In the genomic region with DNA sequence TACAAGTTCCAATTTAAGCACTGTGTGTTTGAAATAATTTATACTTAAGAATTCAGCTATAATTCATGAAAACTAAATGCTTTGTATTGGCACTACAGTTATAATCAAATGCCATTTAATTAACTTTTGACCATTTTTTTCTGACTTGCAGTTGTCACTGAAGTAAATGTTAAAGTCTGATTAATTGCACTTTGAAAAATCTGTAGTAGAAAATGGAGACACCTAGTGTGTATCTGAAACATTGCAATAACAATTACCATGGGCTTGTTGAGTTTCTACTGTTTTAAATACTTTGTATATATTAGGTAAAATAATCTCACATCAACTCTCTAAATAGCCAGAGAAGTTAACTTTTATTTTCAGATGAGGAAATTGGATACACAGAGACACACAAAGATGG, we compare ENCODE assay signal across 8 cellular contexts.
DNase-seq lines count a peak whose midpoint lies in the region; ATAC-seq and TF ChIP-seq lines count a peak whose summit lies in the region.

No MANE protein-coding gene starts in this region.

- in situ Hi-C loops in G401 (cut with HindIII; ENCODE audit: low sequenced_read_pairs), result no loop called here

- H2AFZ ChIP-seq in PC-9, result no peak overlapping the region

- POLR2A ChIA-PET in PC-9 (lab: Charles Lee; ENCODE audit: unreplicated experiment), result no interaction called here

- H3K4me1 ChIP-seq in BE2C, result no peaks in the 10 kb centered on the region
- H3K4me1 ChIP-seq in PC-9 (replicated peaks; ENCODE audit: insufficient read depth), result no peaks in the 10 kb centered on the region

- ATAC-seq in GM21360 (IDR thresholded peaks at IDR 0.05; ENCODE audit: unreplicated experiment), result peak; percentile 55
- no peak for ATAC-seq in HG03342 (IDR thresholded peaks at IDR 0.05; ENCODE audit: unreplicated experiment)

- no peak overlapping the region for H3K4me2 ChIP-seq in PC-9

- no peaks in the 10 kb centered on the region for H3K79me2 ChIP-seq in PC-9 (ENCODE audit: low read depth)

- no peaks in the 10 kb centered on the region for H4K20me1 ChIP-seq in PC-9 (ENCODE audit: insufficient read depth)

- BruUV-seq in PC-9 (replicated peaks; lab: Mats Ljungman, UMichigan), result no TSS peak

- H3F3A ChIP-seq in PC-9 (ENCODE audit: insufficient read depth, low read depth), result no peaks in the 10 kb centered on the region

- no peaks in the 10 kb centered on the region for H3K36me3 ChIP-seq in BE2C
- H3K36me3 ChIP-seq in PC-9 (ENCODE audit: low read depth), result no peaks in the 10 kb centered on the region

- H3K4me3 ChIP-seq in BE2C (ENCODE audit: low read depth, low read length) (no peak overlapping the region), PC-9 (no peak overlapping the region), fibroblast of villous mesenchyme (ENCODE audit: low read depth, low read length) (no peak overlapping the region)

- no peak overlapping the region for H3K27ac ChIP-seq in PC-9

- H3K9me3 ChIP-seq in BE2C (no peaks in the 10 kb centered on the region), PC-9 (ENCODE audit: insufficient read depth, low read depth) (no peaks in the 10 kb centered on the region)

- DNase-seq in BE2C, result no peak
- DNase-seq in PC-9, result no peak
- DNase-seq in fibroblast of villous mesenchyme (ENCODE audit: low read depth), result peak; percentile 10
- no peak for DNase-seq in G401 (ENCODE audit: low spot score)
- DNase-seq in NCI-H146 treated with DMSO at 0.1 percent for 48 hours (lab: John Stamatoyannopoulos, UW; ENCODE audit: unreplicated experiment), result no peak
- DNase-seq in GDM1 (lab: John Stamatoyannopoulos, UW), result no peak

- H3K27me3 ChIP-seq in BE2C, result no peaks in the 10 kb centered on the region
- H3K27me3 ChIP-seq in PC-9 (ENCODE audit: insufficient read depth, low read depth), result no peaks in the 10 kb centered on the region

- H3K9me2 ChIP-seq in PC-9 (ENCODE audit: insufficient read depth), result no peaks in the 10 kb centered on the region

- intact Hi-C loops in PC-9 (cut with micrococcal nuclease; ENCODE audit: unreplicated experiment), result no loop called here

- CTCF ChIA-PET in PC-9 (lab: Charles Lee), result no interaction called here

- TF ChIP-seq CTCF in BE2C (IDR thresholded peaks at IDR 0.05; ENCODE audit: low read depth, low read length) (peak; percentile 25; the same call in 1 of the 2 replicates), PC-9 (conservative IDR thresholded peaks at IDR 0.05) (peak; percentile 53), fibroblast of villous mesenchyme (IDR thresholded peaks at IDR 0.05; ENCODE audit: insufficient read depth, low read depth, low read length) (peak; percentile 31)
